In the genomic region with DNA sequence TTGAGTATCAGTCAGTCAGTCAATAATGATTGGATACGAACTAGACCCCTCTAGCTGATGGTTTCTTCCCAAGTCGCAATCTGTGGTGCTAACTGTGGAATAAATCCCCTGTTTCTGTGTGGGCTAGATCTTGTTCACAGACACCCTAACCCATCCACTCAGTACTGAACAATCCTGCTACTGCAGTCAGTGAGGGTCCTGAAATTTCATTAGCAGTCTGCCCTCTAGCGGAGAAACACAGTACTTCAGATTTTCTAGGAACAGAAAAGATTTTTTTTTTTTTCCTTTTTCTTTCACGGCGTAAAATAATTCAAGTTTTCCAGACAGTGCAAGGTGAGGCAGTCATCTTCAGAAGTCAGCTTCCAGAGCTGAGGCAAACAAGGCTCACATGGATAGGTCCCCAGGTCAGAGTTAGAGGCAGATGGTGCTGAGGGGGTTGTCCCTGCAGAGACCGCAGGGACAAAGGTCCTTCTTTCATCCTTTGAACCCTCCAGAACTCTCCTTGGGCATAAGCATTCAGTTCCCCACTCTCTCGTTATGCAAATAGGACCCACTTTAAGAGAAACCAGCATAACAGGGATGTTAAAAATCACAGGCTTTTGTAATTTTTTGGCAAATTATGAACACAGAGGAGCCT, we compare ENCODE assay signal across 1 cellular context.
TF ChIP-seq lines count a peak whose summit lies in the region.

No MANE protein-coding gene starts in this region.

TF ChIP-seq in GM23338, 12 proteins besides CTCF, POLR2A, EP300 and RAD21 (continued from another document):
- TF ChIP-seq, protein P1, sequence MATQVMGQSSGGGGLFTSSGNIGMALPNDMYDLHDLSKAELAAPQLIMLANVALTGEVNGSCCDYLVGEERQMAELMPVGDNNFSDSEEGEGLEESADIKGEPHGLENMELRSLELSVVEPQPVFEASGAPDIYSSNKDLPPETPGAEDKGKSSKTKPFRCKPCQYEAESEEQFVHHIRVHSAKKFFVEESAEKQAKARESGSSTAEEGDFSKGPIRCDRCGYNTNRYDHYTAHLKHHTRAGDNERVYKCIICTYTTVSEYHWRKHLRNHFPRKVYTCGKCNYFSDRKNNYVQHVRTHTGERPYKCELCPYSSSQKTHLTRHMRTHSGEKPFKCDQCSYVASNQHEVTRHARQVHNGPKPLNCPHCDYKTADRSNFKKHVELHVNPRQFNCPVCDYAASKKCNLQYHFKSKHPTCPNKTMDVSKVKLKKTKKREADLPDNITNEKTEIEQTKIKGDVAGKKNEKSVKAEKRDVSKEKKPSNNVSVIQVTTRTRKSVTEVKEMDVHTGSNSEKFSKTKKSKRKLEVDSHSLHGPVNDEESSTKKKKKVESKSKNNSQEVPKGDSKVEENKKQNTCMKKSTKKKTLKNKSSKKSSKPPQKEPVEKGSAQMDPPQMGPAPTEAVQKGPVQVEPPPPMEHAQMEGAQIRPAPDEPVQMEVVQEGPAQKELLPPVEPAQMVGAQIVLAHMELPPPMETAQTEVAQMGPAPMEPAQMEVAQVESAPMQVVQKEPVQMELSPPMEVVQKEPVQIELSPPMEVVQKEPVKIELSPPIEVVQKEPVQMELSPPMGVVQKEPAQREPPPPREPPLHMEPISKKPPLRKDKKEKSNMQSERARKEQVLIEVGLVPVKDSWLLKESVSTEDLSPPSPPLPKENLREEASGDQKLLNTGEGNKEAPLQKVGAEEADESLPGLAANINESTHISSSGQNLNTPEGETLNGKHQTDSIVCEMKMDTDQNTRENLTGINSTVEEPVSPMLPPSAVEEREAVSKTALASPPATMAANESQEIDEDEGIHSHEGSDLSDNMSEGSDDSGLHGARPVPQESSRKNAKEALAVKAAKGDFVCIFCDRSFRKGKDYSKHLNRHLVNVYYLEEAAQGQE (IDR thresholded peaks at IDR 0.05; ENCODE audit: unreplicated experiment), result no peak
- TF ChIP-seq ZNF114 (CRISPR knock-in tag; IDR thresholded peaks at IDR 0.05) (no peak), NANOG (IDR thresholded peaks at IDR 0.05; ENCODE audit: borderline replicate concordance) (no peak), CREB1 (CRISPR knock-in tag; IDR thresholded peaks at IDR 0.05; ENCODE audit: low read depth) (no peak), POLR2AphosphoS5 (IDR thresholded peaks at IDR 0.05; ENCODE audit: low read depth) (no peak), ZNF331 (CRISPR knock-in tag; IDR thresholded peaks at IDR 0.05; ENCODE audit: low read depth) (no peak)
- TF ChIP-seq, protein P2, sequence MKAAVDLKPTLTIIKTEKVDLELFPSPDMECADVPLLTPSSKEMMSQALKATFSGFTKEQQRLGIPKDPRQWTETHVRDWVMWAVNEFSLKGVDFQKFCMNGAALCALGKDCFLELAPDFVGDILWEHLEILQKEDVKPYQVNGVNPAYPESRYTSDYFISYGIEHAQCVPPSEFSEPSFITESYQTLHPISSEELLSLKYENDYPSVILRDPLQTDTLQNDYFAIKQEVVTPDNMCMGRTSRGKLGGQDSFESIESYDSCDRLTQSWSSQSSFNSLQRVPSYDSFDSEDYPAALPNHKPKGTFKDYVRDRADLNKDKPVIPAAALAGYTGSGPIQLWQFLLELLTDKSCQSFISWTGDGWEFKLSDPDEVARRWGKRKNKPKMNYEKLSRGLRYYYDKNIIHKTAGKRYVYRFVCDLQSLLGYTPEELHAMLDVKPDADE (IDR thresholded peaks at IDR 0.05), result no peak
TF ChIP-seq in GM23338: peak in this region for 0.
